In the genomic region with DNA sequence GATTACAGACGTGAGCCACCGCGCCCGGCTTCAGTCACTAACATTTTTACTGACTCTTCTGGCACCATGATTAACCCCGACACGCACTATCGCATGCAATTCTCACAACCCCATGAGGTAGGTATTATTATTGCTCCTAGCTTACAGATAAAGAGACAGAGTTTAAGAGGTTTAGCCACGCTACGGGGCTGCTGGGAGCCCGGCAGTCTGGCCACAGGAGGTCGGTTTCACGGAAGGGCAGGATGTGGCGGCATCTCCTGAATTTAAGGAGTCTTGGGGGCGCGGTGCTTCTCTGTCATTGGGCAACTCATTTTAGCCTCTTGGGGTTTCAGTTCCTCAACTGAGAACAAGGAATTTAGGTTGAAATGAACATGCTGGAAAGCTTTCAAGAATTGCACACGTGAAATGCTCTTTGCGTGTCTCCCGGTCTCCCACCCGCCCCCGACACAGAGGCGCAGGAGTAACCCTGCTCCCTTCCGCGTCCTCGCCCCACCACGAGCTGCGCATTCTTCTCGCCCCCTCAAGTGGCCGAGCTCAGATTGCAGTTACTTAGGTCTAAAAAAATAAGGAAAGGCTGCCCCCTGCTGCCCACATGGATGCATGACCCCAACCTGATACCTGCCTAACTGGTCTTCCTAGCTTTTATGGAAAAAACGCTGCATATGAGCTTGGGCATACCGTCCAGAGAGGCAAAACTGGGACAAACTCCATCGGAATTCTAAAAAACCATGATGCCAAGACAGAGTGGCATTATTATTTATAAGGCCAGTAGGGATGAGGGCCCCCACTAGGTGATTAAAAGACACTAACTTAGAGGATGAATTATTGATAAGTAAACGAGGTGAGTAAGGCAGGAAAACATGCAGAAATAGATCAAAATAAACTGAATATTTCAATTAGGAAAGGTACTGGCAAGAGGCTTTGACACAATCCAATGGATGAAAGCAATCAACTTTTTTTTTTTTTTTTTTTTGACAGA, we compare ENCODE assay signal across 8 cellular contexts. TPM values are rescaled to one million over a fixed set of nuclear protein-coding genes. Genes with fewer than 3 reads are reported as not detected.
A peak's percentile ranks its signal among the peaks of the same experiment; 100 is the strongest.
DNase-seq lines count a peak whose midpoint lies in the region; ATAC-seq and TF ChIP-seq lines count a peak whose summit lies in the region.

No MANE protein-coding gene starts in this region.

- POLR2A ChIA-PET in PC-9 (lab: Charles Lee; ENCODE audit: unreplicated experiment) = interaction anchor here (0.7 to 0.9 kb wide), 2 partner anchors 25 to 409 kb away, joined by 22 to 31 read pairs; no protein-coding TSS in a partner anchor
- POLR2A ChIA-PET in naive thymus-derived CD4-positive, alpha-beta T cell (lab: Charles Lee) = interaction anchor here (0.6 to 33.1 kb wide), 13 partner anchors 24 to 598 kb away, joined by 3 to 5102 read pairs (median 5); no protein-coding TSS in a partner anchor

- H3K27me3 Mint-ChIP-seq in naive thymus-derived CD4-positive, alpha-beta T cell = no peaks in the 10 kb centered on the region

- TF ChIP-seq POLR2A in suprapubic skin (IDR thresholded peaks at IDR 0.05) = no peak

- intact Hi-C loops in PC-9 (cut with micrococcal nuclease; ENCODE audit: unreplicated experiment) = loop anchor here (1.0 to 5.0 kb wide), 19 partner anchors 28 to 806 kb away; partner anchors contain the start of gene EPHB6
- intact Hi-C loops in naive thymus-derived CD4-positive, alpha-beta T cell (cut with micrococcal nuclease) = loop anchor here (1.0 to 5.0 kb wide), 8 partner anchors 28 to 248 kb away; no protein-coding TSS in a partner anchor

- peak overlapping the region; percentile 48; the same call in 1 of the 2 replicates for H3K9ac ChIP-seq in KMS-11
- no peak overlapping the region for H3K9ac ChIP-seq in fibroblast of lung (ENCODE audit: insufficient read depth, low read length)

- H3K36me3 ChIP-seq in KMS-11 (ENCODE audit: insufficient read depth) (no peaks in the 10 kb centered on the region), PC-9 (ENCODE audit: low read depth) (no peaks in the 10 kb centered on the region), fibroblast of lung (ENCODE audit: control insufficient read depth, insufficient read depth, low read length) (no peaks in the 10 kb centered on the region), suprapubic skin (no peaks in the 10 kb centered on the region)
- H3K36me3 ChIP-seq in naive thymus-derived CD4-positive, alpha-beta T cell (ENCODE audit: control insufficient read depth in 2 of 3, insufficient read depth in 3 of 3, low read length in 3 of 3) = peaks cover 0 to 12% (median 0%) of the 10 kb centered on the region in 3 experiments

- CTCF ChIA-PET in PC-9 (lab: Charles Lee) = interaction anchor here (0.6 to 2.7 kb wide), 36 partner anchors 10 to 807 kb away, joined by 3 to 42 read pairs (median 7); partner anchors contain the start of gene EPHB6
- CTCF ChIA-PET in naive thymus-derived CD4-positive, alpha-beta T cell (lab: Charles Lee) = interaction anchor here (0.7 to 6.8 kb wide), 20 partner anchors 13 to 344 kb away, joined by 3 to 157 read pairs (median 4); no protein-coding TSS in a partner anchor

- ATAC-seq in naive thymus-derived CD4-positive, alpha-beta T cell = peak; percentile 74

- H3K4me3 ChIP-seq in KMS-11 (IDR thresholded peaks at IDR 0.05; ENCODE audit: insufficient read depth, low read depth, low read length) (no peak overlapping the region), PC-9 (peak overlapping the region; percentile 41; the same call in 1 of the 2 replicates), fibroblast of lung (replicated peaks in 1 of 4; ENCODE audit: control extremely low read depth in 1 of 4, insufficient read depth in 1 of 4, low read depth in 3 of 4, low read length in 4 of 4) (peak overlapping the region; percentile 2 to 60 (median 34)), suprapubic skin (peak overlapping the region; percentile 14)
- peak overlapping the region; percentile 52 for H3K4me3 ChIP-seq in naive thymus-derived CD4-positive, alpha-beta T cell (ENCODE audit: low read length)

- no peaks in the 10 kb centered on the region for H3K9me2 ChIP-seq in PC-9 (ENCODE audit: insufficient read depth)

- H3K4me1 ChIP-seq in KMS-11 (ENCODE audit: low read depth, poor library complexity, severe bottlenecking) = peaks cover 6% of the 10 kb centered on the region
- peaks cover 10% of the 10 kb centered on the region for H3K4me1 ChIP-seq in PC-9 (replicated peaks; ENCODE audit: insufficient read depth)
- H3K4me1 ChIP-seq in fibroblast of lung (ENCODE audit: control insufficient read depth, extremely low read depth, insufficient read depth, low read length) = no peaks in the 10 kb centered on the region
- peaks cover 0 to 5% of the 10 kb centered on the region in 2 donors for H3K4me1 ChIP-seq in naive thymus-derived CD4-positive, alpha-beta T cell (ENCODE audit: control insufficient read depth in 2 of 2, insufficient read depth in 2 of 2, low read length in 2 of 2)
- H3K4me1 ChIP-seq in suprapubic skin = peaks cover 3% of the 10 kb centered on the region

- no peaks in the 10 kb centered on the region; the same call in 1 of the 2 replicates for H3F3A ChIP-seq in PC-9 (ENCODE audit: insufficient read depth, low read depth)

- peaks cover 0 to 11% (median 10%) of the 10 kb centered on the region in 5 donors for H3K36me3 Mint-ChIP-seq in naive thymus-derived CD4-positive, alpha-beta T cell

- TF ChIP-seq EP300 in suprapubic skin (IDR thresholded peaks at IDR 0.05) = no peak

- DNase-seq in G401 (ENCODE audit: low spot score) (peak; percentile 94), H4 (ENCODE audit: low spot score) (peak; percentile 92), PC-9 (peak; percentile 88 to 93), activated T-helper 1 cell treated with Interleukin-2 at 50 U/mL for 16 hours (ENCODE audit: low read depth) (peak; percentile 63), fibroblast of lung (ENCODE audit: low read depth in 2 of 2) (peak; percentile 87 to 93), suprapubic skin (ENCODE audit: low spot score in 2 of 2) (peak; percentile 90 to 93)
- peak; percentile 54 to 84 (median 77) for DNase-seq in naive thymus-derived CD4-positive, alpha-beta T cell

- H3K27me3 ChIP-seq in KMS-11 (ENCODE audit: insufficient read depth, low read depth) (no peaks in the 10 kb centered on the region), PC-9 (ENCODE audit: insufficient read depth, low read depth) (no peaks in the 10 kb centered on the region), fibroblast of lung (ENCODE audit: control insufficient read depth, insufficient read depth, low read length) (peaks cover 3% of the 10 kb centered on the region), suprapubic skin (no peaks in the 10 kb centered on the region)
- no peaks in the 10 kb centered on the region for H3K27me3 ChIP-seq in naive thymus-derived CD4-positive, alpha-beta T cell (ENCODE audit: control insufficient read depth in 2 of 2, insufficient read depth in 2 of 2, low read length in 2 of 2)

- no peaks in the 10 kb centered on the region for H3K9me3 Mint-ChIP-seq in naive thymus-derived CD4-positive, alpha-beta T cell

- H3K79me2 ChIP-seq in KMS-11 (ENCODE audit: insufficient read depth, low read depth) = no peaks in the 10 kb centered on the region
- H3K79me2 ChIP-seq in PC-9 (ENCODE audit: low read depth) = no peaks in the 10 kb centered on the region
- H3K79me2 ChIP-seq in fibroblast of lung (ENCODE audit: control insufficient read depth, insufficient read depth, low read length) = no peaks in the 10 kb centered on the region

- H2AFZ ChIP-seq in KMS-11 (ENCODE audit: low read depth) = peak overlapping the region; percentile 96
- H2AFZ ChIP-seq in PC-9 = peak overlapping the region; percentile 81
- H2AFZ ChIP-seq in fibroblast of lung (ENCODE audit: low read length) = peak overlapping the region; percentile 61

- TF ChIP-seq CTCF in KMS-11 (conservative IDR thresholded peaks at IDR 0.05; ENCODE audit: low read depth, low read length) = peak; percentile 99
- TF ChIP-seq CTCF in PC-9 (conservative IDR thresholded peaks at IDR 0.05) = peak; percentile 99
- TF ChIP-seq CTCF in fibroblast of lung (conservative IDR thresholded peaks at IDR 0.05 in 1 of 2, IDR thresholded peaks at IDR 0.05 in 1 of 2; ENCODE audit: low read depth in 1 of 2, low read length in 2 of 2) = peak; percentile 89 to 98
- peak; percentile 83 to 95 for TF ChIP-seq CTCF in suprapubic skin (IDR thresholded peaks at IDR 0.05)

- whole genome bisulfite sequencing in suprapubic skin = 5% methylated on average over 32 of the region's 32 CpGs

- peak overlapping the region; percentile 22; the same call in 1 of the 2 replicates for H3K27ac ChIP-seq in KMS-11
- H3K27ac ChIP-seq in PC-9 = no peak overlapping the region
- H3K27ac ChIP-seq in fibroblast of lung (ENCODE audit: insufficient read depth, low read length) = no peak overlapping the region
- H3K27ac ChIP-seq in naive thymus-derived CD4-positive, alpha-beta T cell (ENCODE audit: low read depth, low read length) = peak overlapping the region; percentile 98
- H3K27ac ChIP-seq in suprapubic skin = no peak overlapping the region

- no TSS peak for BruUV-seq in PC-9 (replicated peaks; lab: Mats Ljungman, UMichigan)

- peak overlapping the region; percentile 72 for H3K4me2 ChIP-seq in KMS-11
- H3K4me2 ChIP-seq in PC-9 = peak overlapping the region; percentile 73
- H3K4me2 ChIP-seq in fibroblast of lung (ENCODE audit: extremely low read depth, insufficient read depth, low read length) = peak overlapping the region; percentile 53

- in situ Hi-C loops in G401 (cut with HindIII; ENCODE audit: low sequenced_read_pairs) = no loop called here

- peak overlapping the region; percentile 70 to 99 (median 86) for H3K4me3 Mint-ChIP-seq in naive thymus-derived CD4-positive, alpha-beta T cell

- H3K9me3 ChIP-seq in PC-9 (ENCODE audit: insufficient read depth, low read depth) (no peaks in the 10 kb centered on the region), fibroblast of lung (ENCODE audit: control insufficient read depth, insufficient read depth, low read depth, low read length) (no peaks in the 10 kb centered on the region), suprapubic skin (no peaks in the 10 kb centered on the region)
- H3K9me3 ChIP-seq in naive thymus-derived CD4-positive, alpha-beta T cell (ENCODE audit: control insufficient read depth in 2 of 3, low read length in 3 of 3) = no peaks in the 10 kb centered on the region

- peak overlapping the region; percentile 75 to 100 (median 99) for H3K27ac Mint-ChIP-seq in naive thymus-derived CD4-positive, alpha-beta T cell

- H4K20me1 ChIP-seq in KMS-11 (ENCODE audit: insufficient read depth) = no peaks in the 10 kb centered on the region
- H4K20me1 ChIP-seq in PC-9 (ENCODE audit: insufficient read depth) = no peaks in the 10 kb centered on the region
- H4K20me1 ChIP-seq in fibroblast of lung (ENCODE audit: control insufficient read depth, extremely low read depth, insufficient read depth, low read length) = no peaks in the 10 kb centered on the region

- peaks cover 0 to 16% (median 10%) of the 10 kb centered on the region in 7 donors for H3K4me1 Mint-ChIP-seq in naive thymus-derived CD4-positive, alpha-beta T cell

RNA-seq across cellular contexts. Expression of gene PRSS2, which starts 12.4 kb away (rescaled TPM):
- not detected in 2 replicates for total RNA-seq in G401 (2014; rRNA removed; shearing (Covaris generic))
- total RNA-seq in H4 (2014; rRNA removed; shearing (Covaris generic)) = not detected in 2 replicates
- total RNA-seq in PC-9 (2021) (not detected in 2 replicates), fibroblast of lung (not detected in 2 replicates), suprapubic skin (not detected)
- polyA plus RNA-seq in fibroblast of lung = not detected in 2 replicates
- polyA plus RNA-seq in fibroblast of lung (2012) = not detected in 2 replicates
- not detected in 2 replicates for polyA minus RNA-seq in fibroblast of lung (ENCODE audit: low replicate concordance)
- not detected for total RNA-seq in naive thymus-derived CD4-positive, alpha-beta T cell
- not detected for polyA plus RNA-seq in naive thymus-derived CD4-positive, alpha-beta T cell

RNA-seq across cellular contexts. Expression of gene PRSS1, which starts 33.9 kb away (rescaled TPM):
- total RNA-seq in G401 (2014; rRNA removed; shearing (Covaris generic)) = not detected in 2 replicates
- total RNA-seq in H4 (2014; rRNA removed; shearing (Covaris generic)) = not detected in 2 replicates
- 0.94 TPM in 1 of 2 replicates, not detected in the other for total RNA-seq in PC-9 (2021)
- total RNA-seq in fibroblast of lung = not detected in 2 replicates
- not detected in 2 replicates for polyA plus RNA-seq in fibroblast of lung
- not detected in 2 replicates for polyA plus RNA-seq in fibroblast of lung (2012)
- polyA minus RNA-seq in fibroblast of lung (ENCODE audit: low replicate concordance) = not detected in 2 replicates
- total RNA-seq in naive thymus-derived CD4-positive, alpha-beta T cell = not detected
- polyA plus RNA-seq in naive thymus-derived CD4-positive, alpha-beta T cell = not detected
- total RNA-seq in suprapubic skin = not detected

Comparison
In these comparisons a context has a peak if more than half of its experiments do, and no peak if none do; other contexts are left out.
1. H3K27ac ChIP-seq: peak in KMS-11 (single experiment) and naive thymus-derived CD4-positive, alpha-beta T cell (single experiment); none in PC-9 (single experiment), fibroblast of lung (single experiment) and suprapubic skin (single experiment).
2. Peak in every context shown above with its lines, with median percentiles within 50 percentile points of each other: DNase-seq, H2AFZ ChIP-seq, H3K4me2 ChIP-seq and CTCF ChIP-seq.